Comparison of ENCODE assay signal across 15 cellular contexts in the genomic region with DNA sequence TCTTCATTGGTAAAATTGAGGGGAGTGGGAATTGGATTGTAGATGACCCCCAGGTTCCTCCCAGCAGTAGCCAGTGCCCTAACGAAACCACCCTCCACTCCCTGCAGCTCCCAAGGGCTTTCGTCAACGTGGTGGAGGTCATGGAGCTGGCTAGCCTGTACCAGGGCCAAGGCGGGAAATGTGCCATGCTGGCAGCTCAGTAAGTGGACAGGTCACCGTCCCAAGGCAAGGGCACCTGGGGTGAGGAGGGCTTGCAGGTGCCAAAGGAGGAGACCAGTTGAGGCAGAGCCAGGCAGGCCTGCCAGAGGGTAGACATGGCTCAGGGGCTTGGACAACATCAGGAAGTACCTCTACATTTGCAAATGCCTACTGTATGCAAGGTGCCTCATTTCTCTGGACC.
"Had no signal": no experiment of that assay in that cellular context is flagged by ENCODE, and none has a peak within 500 bp of the region (broad histone marks: within the 10 kb centered on the region; RNA-seq: fewer than 3 reads in every experiment).

No MANE protein-coding gene starts in this region.

- H3K9me3 ChIP-seq: heart right ventricle, neutrophil, SJCRH30, transverse colon had no signal

- DNase-seq: activated B cell treated with CpG ODN at 0.5 μM for 24 hours; activated CD4-positive, alpha-beta T cell treated with anti-CD3 and anti-CD28 coated beads, Interleukin-2, amount 10 ng/mL, durations not matched to agents 24 days and 14 days; activated CD8-positive, alpha-beta memory T cell treated with anti-CD3 and anti-CD28 coated beads for 24 hours; activated naive CD4-positive, alpha-beta T cell treated with anti-CD3 and anti-CD28 coated beads, Interleukin-2, amount 50 U/mL, for 16 hours; brain microvascular endothelial cell; effector memory CD4-positive, alpha-beta T cell; retina; SJCRH30; stimulated activated naive CD8-positive, alpha-beta T cell treated with anti-CD3 and anti-CD28 coated beads, Interleukin-15, amount 100 ng/mL, for 72 hours; transverse colon had no signal

- H3K27ac ChIP-seq: brain microvascular endothelial cell, neutrophil, parathyroid adenoma, SJCRH30 had no signal

- H3K4me3 ChIP-seq: heart right ventricle, SJCRH30, smooth muscle cell, transverse colon had no signal

- H2AFZ ChIP-seq: parathyroid adenoma had no signal

- ATAC-seq: naive thymus-derived CD8-positive, alpha-beta T cell; stimulated activated naive CD8-positive, alpha-beta T cell treated with anti-CD3 and anti-CD28 coated beads, Interleukin-15, amount 100 ng/mL, for 72 hours had no signal

- H3K4me2 ChIP-seq: smooth muscle cell had no signal

- H3K27me3 ChIP-seq: brain microvascular endothelial cell, heart right ventricle, neutrophil, SJCRH30, transverse colon had no signal

- H3K36me3 ChIP-seq: brain microvascular endothelial cell, SJCRH30, transverse colon had no signal

- H3K9ac ChIP-seq: parathyroid adenoma had no signal
